Comparison of ENCODE assay signal across 8 cellular contexts in genomic region chr3:81761904-81762565, GRCh38. TPM values are rescaled to one million over a fixed set of nuclear protein-coding genes. Genes with fewer than 3 reads are reported as not detected.
A peak's percentile ranks its signal among the peaks of the same experiment; 100 is the strongest.
DNase-seq lines count a peak whose midpoint lies in the region; ATAC-seq, FAIRE-seq and TF ChIP-seq lines count a peak whose summit lies in the region.

No MANE protein-coding gene starts in this region.

- peak overlapping the region; percentile 90 for H3K4me3 Mint-ChIP-seq in astrocyte (ENCODE audit: unreplicated experiment)

- H3K27ac Mint-ChIP-seq in astrocyte (ENCODE audit: unreplicated experiment), result peak overlapping the region; percentile 77

- WGBS in lower leg skin, 2 donors, result 26 to 29% methylated on average over 6 of the region's 6 CpGs

- intact Hi-C loops in left ventricle myocardium inferior (cut with micrococcal nuclease), result no loop called here
- intact Hi-C loops in Right ventricle myocardium inferior (cut with DNase I), result loop anchor here (2.0 to 5.0 kb wide), 5 partner anchors 29 to 100 kb away; no protein-coding TSS in a partner anchor
- intact Hi-C loops in lower leg skin (cut with DNase I; ENCODE audit: low total_unique reads), result no loop called here
- intact Hi-C loops in uterus (cut with DNase I; ENCODE audit: low total_unique reads), result no loop called here

- H3K4me2 ChIP-seq in astrocyte (ENCODE audit: low read length), result peak overlapping the region; percentile 92

- peaks cover 13% of the 10 kb centered on the region for H3K4me1 Mint-ChIP-seq in astrocyte (ENCODE audit: low read depth, unreplicated experiment)

- H3K27me3 ChIP-seq in left ventricle myocardium inferior (ENCODE audit: low read depth) (no peaks in the 10 kb centered on the region), astrocyte (ENCODE audit: insufficient read depth, low read length) (no peaks in the 10 kb centered on the region), uterus (no peaks in the 10 kb centered on the region)

- H3K4me1 ChIP-seq in left ventricle myocardium inferior (peaks cover 78% of the 10 kb centered on the region), astrocyte (ENCODE audit: insufficient read depth, low read length) (peaks cover 14% of the 10 kb centered on the region), uterus (peaks cover 0 to 8% of the 10 kb centered on the region in 2 donors)

- peak overlapping the region; percentile 90 for H2AFZ ChIP-seq in astrocyte (ENCODE audit: low read depth, low read length)

- ATAC-seq in Right ventricle myocardium inferior (no peak), HG02759 (IDR thresholded peaks at IDR 0.05; ENCODE audit: unreplicated experiment) (no peak)

- TF ChIP-seq CTCF in left ventricle myocardium inferior (IDR thresholded peaks at IDR 0.05; ENCODE audit: borderline replicate concordance) (no peak), astrocyte (IDR thresholded peaks at IDR 0.05; ENCODE audit: insufficient read depth, low read depth, low read length) (no peak), lower leg skin (IDR thresholded peaks at IDR 0.05) (no peak), uterus (IDR thresholded peaks at IDR 0.05) (no peak)

- H3K79me2 ChIP-seq in astrocyte (ENCODE audit: insufficient read depth, low read length), result peaks cover 37% of the 10 kb centered on the region

- DNase-seq in left ventricle myocardium inferior (no peak), Right ventricle myocardium inferior (ENCODE audit: missing footprints) (no peak), astrocyte (ENCODE audit: low read depth) (no peak), lower leg skin (ENCODE audit: low spot score in 2 of 2) (no peak), uterus (no peak), glomerular visceral epithelial cell (ENCODE audit: extremely low spot score) (no peak), NCI-H2171 treated with DMSO at 0.1 percent for 48 hours (lab: John Stamatoyannopoulos, UW) (no peak)

- no peaks in the 10 kb centered on the region for H3K27me3 Mint-ChIP-seq in astrocyte (ENCODE audit: low read depth, unreplicated experiment)

- H3K27ac ChIP-seq in left ventricle myocardium inferior (replicated peaks) (peak overlapping the region; percentile 100), astrocyte (ENCODE audit: low read depth, low read length) (peak overlapping the region; percentile 99), uterus (peak overlapping the region; percentile 98 to 99)

- H3K36me3 ChIP-seq in left ventricle myocardium inferior, result peaks cover 23% of the 10 kb centered on the region
- no peaks in the 10 kb centered on the region for H3K36me3 ChIP-seq in astrocyte (ENCODE audit: insufficient read depth, low read length)
- H3K36me3 ChIP-seq in uterus, result no peaks in the 10 kb centered on the region

- peak overlapping the region; percentile 80 for H3K4me3 ChIP-seq in left ventricle myocardium inferior
- peak overlapping the region; percentile 82 for H3K4me3 ChIP-seq in astrocyte (ENCODE audit: insufficient read depth, low read depth, low read length)
- peak overlapping the region; percentile 45 for H3K4me3 ChIP-seq in lower leg skin (ENCODE audit: low read depth, poor library complexity, severe bottlenecking)
- peak overlapping the region; percentile 81 to 90 for H3K4me3 ChIP-seq in uterus

- no peaks in the 10 kb centered on the region for H3K9me3 Mint-ChIP-seq in astrocyte (ENCODE audit: unreplicated experiment)

- TF ChIP-seq POLR2A in lower leg skin (IDR thresholded peaks at IDR 0.05) (no peak), uterus (IDR thresholded peaks at IDR 0.05) (no peak)

- FAIRE-seq in astrocyte (lab: Jason Lieb, UNC), result no peak

- no peaks in the 10 kb centered on the region for H4K20me1 ChIP-seq in astrocyte (ENCODE audit: insufficient read depth, low read length)

- H3K9ac ChIP-seq in astrocyte (ENCODE audit: low read length), result peak overlapping the region; percentile 97

- H3K36me3 Mint-ChIP-seq in astrocyte (ENCODE audit: low read depth, unreplicated experiment), result peaks cover 21% of the 10 kb centered on the region

- H3K9me3 ChIP-seq in left ventricle myocardium inferior (replicated peaks) (no peaks in the 10 kb centered on the region), astrocyte (ENCODE audit: insufficient read depth, low read depth, low read length) (no peaks in the 10 kb centered on the region), uterus (no peaks in the 10 kb centered on the region)

RNA-seq across cellular contexts. Expression of gene GBE1, which starts 0.6 kb away (rescaled TPM):
- 73.1 TPM for total RNA-seq in left ventricle myocardium inferior
- 88.6 TPM for total RNA-seq in Right ventricle myocardium inferior
- 58.6 and 60.3 TPM in 2 replicates for total RNA-seq in astrocyte
- 10 to 100 TPM; 13.5 to 21.7 (median 15.8) TPM for total RNA-seq in lower leg skin
- 10 to 100 TPM in 3 of 4 donors, 1 to 10 TPM in 1; 9.2 to 33.8 (median 24.9) TPM for total RNA-seq in uterus
